17 cellular contexts compared by ENCODE assay signal in genomic region chr10:97131041-97131659, GRCh38. TPM values are rescaled to one million over a fixed set of nuclear protein-coding genes. Genes with fewer than 3 reads are reported as not detected.
"Had no signal": no experiment of that assay in that cellular context is flagged by ENCODE, and none has a peak within 500 bp of the region (broad histone marks: within the 10 kb centered on the region; RNA-seq: fewer than 3 reads in every experiment).

No MANE protein-coding gene starts in this region.

- H3K4me1 ChIP-seq: thyroid gland had no signal

- H3K27me3 ChIP-seq: thyroid gland had no signal

- H3K27ac ChIP-seq: esophagus muscularis mucosa, left ventricle myocardium inferior, thyroid gland, VCaP had no signal

- H3K9me3 ChIP-seq: esophagus muscularis mucosa, left ventricle myocardium inferior, thyroid gland had no signal

- H3K27ac Mint-ChIP-seq: activated CD4-positive, alpha-beta memory T cell treated with anti-CD3 and anti-CD28 coated beads for 36 hours; activated CD4-positive, alpha-beta T cell treated with anti-CD3 and anti-CD28 coated beads for 36 hours; activated CD8-positive, alpha-beta memory T cell treated with anti-CD3 and anti-CD28 coated beads, Interleukin-2, amount 10 ng/mL, durations not matched to agents 7 days and 5 days; activated naive CD4-positive, alpha-beta T cell treated with anti-CD3 and anti-CD28 coated beads for 36 hours; activated T-helper 2 cell treated with anti-CD3 and anti-CD28 coated beads, Interferon-gamma antibody, Interleukin-2, Interleukin-4, amounts not matched to agents 10 μg/mL and 5 μg/mL and 100 μg/mL, durations not matched to agents 14 hours and 24 hours and 36 hours; memory B cell; natural killer cell treated with Interleukin-12 subunit alpha and Interleukin-12 subunit beta and Interleukin-15 and Interleukin-18, amount 100 ng/mL, for 72 hours; stimulated activated naive B cell treated with anti-CD40 and anti-IgM and Interleukin-4, amounts not matched to agents 10 μg/mL and 1 μg/mL and 100 μg/mL, for 72 hours had no signal

- H3K9me3 Mint-ChIP-seq: activated CD4-positive, alpha-beta memory T cell treated with anti-CD3 and anti-CD28 coated beads for 36 hours; activated naive CD4-positive, alpha-beta T cell treated with anti-CD3 and anti-CD28 coated beads for 36 hours; activated T-helper 2 cell treated with anti-CD3 and anti-CD28 coated beads, Interferon-gamma antibody, Interleukin-2, Interleukin-4, amounts not matched to agents 10 μg/mL and 5 μg/mL and 100 μg/mL, durations not matched to agents 14 hours and 24 hours and 36 hours; memory B cell; natural killer cell treated with Interleukin-12 subunit alpha and Interleukin-12 subunit beta and Interleukin-15 and Interleukin-18, amount 100 ng/mL, for 72 hours; stimulated activated naive B cell treated with anti-CD40 and anti-IgM and Interleukin-4, amounts not matched to agents 10 μg/mL and 1 μg/mL and 100 μg/mL, for 72 hours had no signal

- H3K4me1 Mint-ChIP-seq: activated CD4-positive, alpha-beta T cell treated with anti-CD3 and anti-CD28 coated beads for 36 hours; activated CD8-positive, alpha-beta memory T cell treated with anti-CD3 and anti-CD28 coated beads, Interleukin-2, amount 10 ng/mL, durations not matched to agents 7 days and 5 days; memory B cell; stimulated activated naive B cell treated with anti-CD40 and anti-IgM and Interleukin-4, amounts not matched to agents 10 μg/mL and 1 μg/mL and 100 μg/mL, for 72 hours had no signal

- H3K27me3 Mint-ChIP-seq: activated CD4-positive, alpha-beta T cell treated with anti-CD3 and anti-CD28 coated beads for 36 hours; natural killer cell treated with Interleukin-12 subunit alpha and Interleukin-12 subunit beta and Interleukin-15 and Interleukin-18, amount 100 ng/mL, for 72 hours had no signal

- DNase-seq: activated CD4-positive, alpha-beta memory T cell treated with anti-CD3 and anti-CD28 coated beads for 36 hours; activated CD4-positive, alpha-beta T cell treated with anti-CD3 and anti-CD28 coated beads for 36 hours; activated CD8-positive, alpha-beta memory T cell treated with anti-CD3 and anti-CD28 coated beads, Interleukin-2, amount 10 ng/mL, durations not matched to agents 7 days and 5 days; activated naive CD4-positive, alpha-beta T cell treated with anti-CD3 and anti-CD28 coated beads for 36 hours; activated T-cell treated with anti-CD3 and anti-CD28 coated beads, Interleukin-2, amount 50 U/mL, for 1 hour; hippocampal formation; left ventricle myocardium inferior; stimulated activated CD4-positive, alpha-beta T cell treated with anti-CD3 and anti-CD28 coated beads, Interleukin-2, amount 100 ng/mL, for 48 hours; stimulated activated naive B cell treated with anti-CD40 and anti-IgM and Interleukin-4, amounts not matched to agents 10 μg/mL and 1 μg/mL and 100 μg/mL, for 72 hours had no signal

- H3K36me3 ChIP-seq: esophagus muscularis mucosa, left ventricle myocardium inferior, thyroid gland had no signal

- ATAC-seq: activated CD4-positive, alpha-beta T cell treated with anti-CD3 and anti-CD28 coated beads for 36 hours; activated CD8-positive, alpha-beta memory T cell treated with anti-CD3 and anti-CD28 coated beads, Interleukin-2, amount 10 ng/mL, durations not matched to agents 7 days and 5 days; natural killer cell treated with Interleukin-12 subunit alpha and Interleukin-12 subunit beta and Interleukin-15 and Interleukin-18, amount 100 ng/mL, for 72 hours; stimulated activated naive B cell treated with anti-CD40 and anti-IgM and Interleukin-4, amounts not matched to agents 10 μg/mL and 1 μg/mL and 100 μg/mL, for 72 hours had no signal

- H3K36me3 Mint-ChIP-seq: activated CD4-positive, alpha-beta memory T cell treated with anti-CD3 and anti-CD28 coated beads for 36 hours; activated CD8-positive, alpha-beta memory T cell treated with anti-CD3 and anti-CD28 coated beads, Interleukin-2, amount 10 ng/mL, durations not matched to agents 7 days and 5 days; memory B cell; natural killer cell treated with Interleukin-12 subunit alpha and Interleukin-12 subunit beta and Interleukin-15 and Interleukin-18, amount 100 ng/mL, for 72 hours; stimulated activated naive B cell treated with anti-CD40 and anti-IgM and Interleukin-4, amounts not matched to agents 10 μg/mL and 1 μg/mL and 100 μg/mL, for 72 hours had no signal

- H3K4me3 Mint-ChIP-seq: activated CD4-positive, alpha-beta memory T cell treated with anti-CD3 and anti-CD28 coated beads for 36 hours; activated CD4-positive, alpha-beta T cell treated with anti-CD3 and anti-CD28 coated beads for 36 hours; activated CD8-positive, alpha-beta memory T cell treated with anti-CD3 and anti-CD28 coated beads, Interleukin-2, amount 10 ng/mL, durations not matched to agents 7 days and 5 days; activated naive CD4-positive, alpha-beta T cell treated with anti-CD3 and anti-CD28 coated beads for 36 hours; memory B cell; natural killer cell treated with Interleukin-12 subunit alpha and Interleukin-12 subunit beta and Interleukin-15 and Interleukin-18, amount 100 ng/mL, for 72 hours; stimulated activated naive B cell treated with anti-CD40 and anti-IgM and Interleukin-4, amounts not matched to agents 10 μg/mL and 1 μg/mL and 100 μg/mL, for 72 hours had no signal

- H3K4me3 ChIP-seq: esophagus muscularis mucosa, left ventricle myocardium inferior, thyroid gland had no signal

RNA-seq across cellular contexts. Expression of gene SLIT1, which starts 54.6 kb away (rescaled TPM):
- total RNA-seq: glomerular endothelial cell, osteoblast had no signal
